ENCODE assay signal across 15 cellular contexts in the genomic region with DNA sequence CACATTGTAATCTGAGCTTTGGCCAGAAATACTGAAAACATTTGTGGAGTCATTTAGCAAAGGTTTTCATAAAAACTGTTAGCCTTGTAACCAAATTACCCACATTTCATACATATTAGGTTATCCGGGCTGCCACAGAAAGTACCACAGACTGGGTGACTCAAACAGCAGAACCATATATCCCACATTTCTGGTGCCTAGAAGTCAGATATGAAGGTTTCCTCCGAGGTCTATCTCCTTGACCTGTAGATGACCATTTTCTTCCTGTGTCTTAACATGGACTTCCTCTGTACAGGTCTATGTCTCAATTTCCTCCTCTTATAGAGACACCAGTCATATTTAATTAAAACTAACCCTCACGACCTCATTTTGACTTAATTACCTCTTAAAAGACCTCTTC. TPM values are rescaled to one million over a fixed set of nuclear protein-coding genes. Genes with fewer than 3 reads are reported as not detected.
DNase-seq lines count a peak whose midpoint lies in the region; ATAC-seq and TF ChIP-seq lines count a peak whose summit lies in the region.
"Had no signal": no experiment of that assay in that cellular context is flagged by ENCODE, and none has a peak within 500 bp of the region (broad histone marks: within the 10 kb centered on the region; RNA-seq: fewer than 3 reads in every experiment).

No MANE protein-coding gene starts in this region.

- no peaks in the 10 kb centered on the region for H3K9me3 Mint-ChIP-seq in natural killer cell treated with Interleukin-12 subunit alpha and Interleukin-12 subunit beta and Interleukin-15 and Interleukin-18, amount 100 ng/mL, for 72 hours
- H3K9me3 Mint-ChIP-seq in natural killer cell: no peaks in the 10 kb centered on the region
- H3K9me3 Mint-ChIP-seq in activated CD4-positive, alpha-beta memory T cell treated with anti-CD3 and anti-CD28 coated beads for 36 hours: no peaks in the 10 kb centered on the region
- peaks cover 0 to 5% (median 0%) of the 10 kb centered on the region in 7 donors for H3K9me3 Mint-ChIP-seq in CD14-positive monocyte

- no peak overlapping the region for H3K27ac Mint-ChIP-seq in natural killer cell treated with Interleukin-12 subunit alpha and Interleukin-12 subunit beta and Interleukin-15 and Interleukin-18, amount 100 ng/mL, for 72 hours
- H3K27ac Mint-ChIP-seq in natural killer cell (no peak overlapping the region), CD14-positive monocyte (no peak overlapping the region)
- H3K27ac Mint-ChIP-seq in activated CD4-positive, alpha-beta memory T cell treated with anti-CD3 and anti-CD28 coated beads for 36 hours: no peak overlapping the region
- H3K27ac Mint-ChIP-seq: CD8-positive, alpha-beta memory T cell had no signal

- POLR2A ChIA-PET in activated CD4-positive, alpha-beta memory T cell treated with anti-CD3 and anti-CD28 coated beads for 36 hours (lab: Charles Lee): no interaction called here

- H3K27me3 Mint-ChIP-seq in natural killer cell treated with Interleukin-12 subunit alpha and Interleukin-12 subunit beta and Interleukin-15 and Interleukin-18, amount 100 ng/mL, for 72 hours: peaks cover 0 to 26% of the 10 kb centered on the region in 2 donors
- H3K27me3 Mint-ChIP-seq in natural killer cell (ENCODE audit: low read depth in 2 of 2): peaks cover 0 to 6% of the 10 kb centered on the region in 2 donors
- H3K27me3 Mint-ChIP-seq in activated CD4-positive, alpha-beta memory T cell treated with anti-CD3 and anti-CD28 coated beads for 36 hours: peaks cover 2% of the 10 kb centered on the region
- peaks cover 0 to 6% (median 6%) of the 10 kb centered on the region in 3 donors for H3K27me3 Mint-ChIP-seq in CD14-positive monocyte (ENCODE audit: low read depth in 3 of 3)

- DNase-seq in natural killer cell treated with Interleukin-12 subunit alpha and Interleukin-12 subunit beta and Interleukin-15 and Interleukin-18, amount 100 ng/mL, for 72 hours (ENCODE audit: low spot score): no peak
- DNase-seq in natural killer cell (no peak), SKM-1 (lab: John Stamatoyannopoulos, UW; ENCODE audit: unreplicated experiment) (peak; percentile 16), astrocyte of the hippocampus (ENCODE audit: low read depth, low spot score) (peak; percentile 23), CD14-positive monocyte (ENCODE audit: low spot score) (no peak)
- no peak for DNase-seq in activated CD4-positive, alpha-beta memory T cell treated with anti-CD3 and anti-CD28 coated beads for 36 hours
- DNase-seq: Caco-2; CD8-positive, alpha-beta memory T cell; GM23248 had no signal

- intact Hi-C loops in natural killer cell (cut with micrococcal nuclease) (no loop called here), CD14-positive monocyte (cut with micrococcal nuclease) (no loop called here)
- intact Hi-C loops in activated CD4-positive, alpha-beta memory T cell treated with anti-CD3 and anti-CD28 coated beads for 36 hours (cut with micrococcal nuclease): no loop called here

- no peak for TF ChIP-seq CTCF in natural killer cell (IDR thresholded peaks at IDR 0.05)
- no peak for TF ChIP-seq CTCF in CD14-positive monocyte (IDR thresholded peaks at IDR 0.05)

- CTCF ChIA-PET in activated CD4-positive, alpha-beta memory T cell treated with anti-CD3 and anti-CD28 coated beads for 36 hours (lab: Charles Lee): no interaction called here

- no peaks in the 10 kb centered on the region for H3K36me3 Mint-ChIP-seq in natural killer cell treated with Interleukin-12 subunit alpha and Interleukin-12 subunit beta and Interleukin-15 and Interleukin-18, amount 100 ng/mL, for 72 hours
- no peaks in the 10 kb centered on the region for H3K36me3 Mint-ChIP-seq in natural killer cell
- H3K36me3 Mint-ChIP-seq in activated CD4-positive, alpha-beta memory T cell treated with anti-CD3 and anti-CD28 coated beads for 36 hours: no peaks in the 10 kb centered on the region
- no peaks in the 10 kb centered on the region for H3K36me3 Mint-ChIP-seq in CD14-positive monocyte

- no peaks in the 10 kb centered on the region for H3K4me1 Mint-ChIP-seq in natural killer cell treated with Interleukin-12 subunit alpha and Interleukin-12 subunit beta and Interleukin-15 and Interleukin-18, amount 100 ng/mL, for 72 hours (ENCODE audit: low read depth in 2 of 2)
- no peaks in the 10 kb centered on the region for H3K4me1 Mint-ChIP-seq in natural killer cell
- H3K4me1 Mint-ChIP-seq in activated CD4-positive, alpha-beta memory T cell treated with anti-CD3 and anti-CD28 coated beads for 36 hours (ENCODE audit: low read depth): no peaks in the 10 kb centered on the region
- peaks cover 4% of the 10 kb centered on the region for H3K4me1 Mint-ChIP-seq in CD14-positive monocyte
- H3K4me1 Mint-ChIP-seq: CD8-positive, alpha-beta memory T cell had no signal

- peak; percentile 52 to 63 for ATAC-seq in natural killer cell treated with Interleukin-12 subunit alpha and Interleukin-12 subunit beta and Interleukin-15 and Interleukin-18, amount 100 ng/mL, for 72 hours
- ATAC-seq in natural killer cell (no peak), HG02588 (IDR thresholded peaks at IDR 0.05; ENCODE audit: unreplicated experiment) (no peak)
- ATAC-seq: A549, HCT116 had no signal

- H3K4me3 Mint-ChIP-seq in natural killer cell treated with Interleukin-12 subunit alpha and Interleukin-12 subunit beta and Interleukin-15 and Interleukin-18, amount 100 ng/mL, for 72 hours: no peak overlapping the region
- H3K4me3 Mint-ChIP-seq in natural killer cell (no peak overlapping the region), CD14-positive monocyte (no peak overlapping the region)
- no peak overlapping the region for H3K4me3 Mint-ChIP-seq in activated CD4-positive, alpha-beta memory T cell treated with anti-CD3 and anti-CD28 coated beads for 36 hours
- H3K4me3 Mint-ChIP-seq: CD8-positive, alpha-beta memory T cell had no signal

RNA-seq across cellular contexts. Expression of gene SMIM28, which starts 49.5 kb away (rescaled TPM):
- total RNA-seq in natural killer cell treated with Interleukin-12 subunit alpha and Interleukin-12 subunit beta and Interleukin-15 and Interleukin-18, amount 100 ng/mL, for 72 hours: not detected
- total RNA-seq in natural killer cell: not detected
- total RNA-seq in activated CD4-positive, alpha-beta memory T cell treated with anti-CD3 and anti-CD28 coated beads for 36 hours: not detected
- not detected for polyA plus RNA-seq in CD14-positive monocyte
- total RNA-seq: Caco-2; CD8-positive, alpha-beta memory T cell; Daoy; GM23248 had no signal
- polyA plus RNA-seq: A549; AG04450; BJ; CD8-positive, alpha-beta memory T cell; GM23248 had no signal

Comparison
In these comparisons a context has a peak if more than half of its experiments do, and no peak if none do; other contexts are left out.
1. ATAC-seq: peak in natural killer cell treated with Interleukin-12 subunit alpha and Interleukin-12 subunit beta and Interleukin-15 and Interleukin-18, amount 100 ng/mL, for 72 hours (2 of 2); none in natural killer cell (0 of 3) and HG02588 (single experiment).
2. DNase-seq: peak in SKM-1 (single experiment) and astrocyte of the hippocampus (single experiment); none in natural killer cell treated with Interleukin-12 subunit alpha and Interleukin-12 subunit beta and Interleukin-15 and Interleukin-18, amount 100 ng/mL, for 72 hours (single experiment), natural killer cell (single experiment), activated CD4-positive, alpha-beta memory T cell treated with anti-CD3 and anti-CD28 coated beads for 36 hours (single experiment) and CD14-positive monocyte (single experiment).